17 cellular contexts compared by ENCODE assay signal in genomic region chr13:80116107-80116506, GRCh38.
DNase-seq lines count a peak whose midpoint lies in the region; ATAC-seq lines count a peak whose summit lies in the region.
"Had no signal": no experiment of that assay in that cellular context is flagged by ENCODE, and none has a peak within 500 bp of the region (broad histone marks: within the 10 kb centered on the region; RNA-seq: fewer than 3 reads in every experiment).

No MANE protein-coding gene starts in this region.

- no peak overlapping the region for H3K4me3 ChIP-seq in HUES6 (ENCODE audit: low read depth, low read length)
- H3K4me3 ChIP-seq: HAP-1 had no signal

- H3K9me3 ChIP-seq in HUES6 (ENCODE audit: control insufficient read depth, insufficient read depth, low read depth, low read length), result no peaks in the 10 kb centered on the region
- H3K9me3 ChIP-seq: HAP-1 had no signal

- H3K4me1 Mint-ChIP-seq in activated T-helper 17 cell treated with anti-CD3 and anti-CD28 coated beads, Interleukin-2, amount 50 U/mL, for 72 hours, result no peaks in the 10 kb centered on the region
- H3K4me1 Mint-ChIP-seq: CD8-positive, alpha-beta memory T cell; IgD-negative memory B cell had no signal

- peak overlapping the region; percentile 4 for H3K9ac ChIP-seq in HUES6 (ENCODE audit: low read length)

- H3K9me3 Mint-ChIP-seq in activated T-helper 17 cell treated with anti-CD3 and anti-CD28 coated beads, Interleukin-2, amount 50 U/mL, for 72 hours, result no peaks in the 10 kb centered on the region
- H3K9me3 Mint-ChIP-seq: IgD-negative memory B cell; natural killer cell treated with Interleukin-12 subunit alpha and Interleukin-12 subunit beta and Interleukin-15 and Interleukin-18, amount 100 ng/mL, for 72 hours had no signal

- no peaks in the 10 kb centered on the region for H3K27me3 ChIP-seq in HUES6 (ENCODE audit: control insufficient read depth, insufficient read depth, low read length)

- H3K4me3 Mint-ChIP-seq in activated T-helper 17 cell treated with anti-CD3 and anti-CD28 coated beads, Interleukin-2, amount 50 U/mL, for 72 hours, result no peak overlapping the region
- H3K4me3 Mint-ChIP-seq: CD8-positive, alpha-beta memory T cell; IgD-negative memory B cell; natural killer cell treated with Interleukin-12 subunit alpha and Interleukin-12 subunit beta and Interleukin-15 and Interleukin-18, amount 100 ng/mL, for 72 hours had no signal

- H3K27ac Mint-ChIP-seq in activated T-helper 17 cell treated with anti-CD3 and anti-CD28 coated beads, Interleukin-2, amount 50 U/mL, for 72 hours, result no peak overlapping the region
- H3K27ac Mint-ChIP-seq: CD8-positive, alpha-beta memory T cell; IgD-negative memory B cell; natural killer cell treated with Interleukin-12 subunit alpha and Interleukin-12 subunit beta and Interleukin-15 and Interleukin-18, amount 100 ng/mL, for 72 hours had no signal

- H3K36me3 ChIP-seq in HUES6 (ENCODE audit: control insufficient read depth, insufficient read depth, low read length), result no peaks in the 10 kb centered on the region
- H3K36me3 ChIP-seq: HAP-1 had no signal

- no peaks in the 10 kb centered on the region for H3K36me3 Mint-ChIP-seq in activated T-helper 17 cell treated with anti-CD3 and anti-CD28 coated beads, Interleukin-2, amount 50 U/mL, for 72 hours (ENCODE audit: low read depth)
- H3K36me3 Mint-ChIP-seq: CD8-positive, alpha-beta memory T cell; IgD-negative memory B cell; natural killer cell treated with Interleukin-12 subunit alpha and Interleukin-12 subunit beta and Interleukin-15 and Interleukin-18, amount 100 ng/mL, for 72 hours had no signal

- no peak for ATAC-seq in activated T-helper 17 cell treated with anti-CD3 and anti-CD28 coated beads, Interleukin-2, amount 50 U/mL, for 72 hours (replicated peaks)
- ATAC-seq: natural killer cell treated with Interleukin-12 subunit alpha and Interleukin-12 subunit beta and Interleukin-15 and Interleukin-18, amount 100 ng/mL, for 72 hours had no signal

- DNase-seq in AG20443 (ENCODE audit: low spot score) (peak; percentile 59), cerebellar cortex (ENCODE audit: low spot score) (peak; percentile 64), myocyte (ENCODE audit: low read depth) (peak; percentile 57), NCI-H2196 (lab: John Stamatoyannopoulos, UW; ENCODE audit: unreplicated experiment) (no peak), NCI-H2171 (lab: John Stamatoyannopoulos, UW) (no peak), NCI-H345 treated with DMSO at 0.1 percent for 48 hours (lab: John Stamatoyannopoulos, UW; ENCODE audit: unreplicated experiment) (no peak)
- DNase-seq: CD8-positive, alpha-beta memory T cell; erythroblast; kidney; NCI-H2081; RPMI8226; stimulated activated CD8-positive, alpha-beta memory T cell treated with anti-CD3 and anti-CD28 coated beads, Interleukin-4, amount 100 ng/mL, for 48 hours had no signal

- H3K4me1 ChIP-seq in HUES6 (ENCODE audit: control insufficient read depth, insufficient read depth, low read length), result peaks cover 11% of the 10 kb centered on the region
- H3K4me1 ChIP-seq: HAP-1 had no signal

- peak overlapping the region; percentile 51 for H3K27ac ChIP-seq in HUES6 (ENCODE audit: low read depth, low read length)

- no peaks in the 10 kb centered on the region for H3K27me3 Mint-ChIP-seq in activated T-helper 17 cell treated with anti-CD3 and anti-CD28 coated beads, Interleukin-2, amount 50 U/mL, for 72 hours

Comparison
In these comparisons a context has a peak if more than half of its experiments do, and no peak if none do; other contexts are left out.
1. DNase-seq: peak in AG20443 (single experiment), cerebellar cortex (single experiment) and myocyte (single experiment); none in NCI-H2196 (single experiment), NCI-H2171 (single experiment) and NCI-H345 treated with DMSO at 0.1 percent for 48 hours (single experiment).